ENCODE assay signal across 10 cellular contexts in genomic region chr2:167862787-167863186, GRCh38.
DNase-seq lines count a peak whose midpoint lies in the region; ATAC-seq and TF ChIP-seq lines count a peak whose summit lies in the region.
"Had no signal": no experiment of that assay in that cellular context is flagged by ENCODE, and none has a peak within 500 bp of the region (broad histone marks: within the 10 kb centered on the region; RNA-seq: fewer than 3 reads in every experiment).

No MANE protein-coding gene starts in this region.

- no peak for TF ChIP-seq CTCF in heart left ventricle (IDR thresholded peaks at IDR 0.05)

- no peak for TF ChIP-seq POLR2A in heart left ventricle (IDR thresholded peaks at IDR 0.05)

- no peaks in the 10 kb centered on the region for H3K4me1 ChIP-seq in heart left ventricle

- no peaks in the 10 kb centered on the region for H3K36me3 ChIP-seq in heart left ventricle

- H3K27me3 ChIP-seq in heart left ventricle: no peaks in the 10 kb centered on the region

- DNase-seq in HCEC 1CT: peak; percentile 54
- DNase-seq in MV-4-11 (lab: John Stamatoyannopoulos, UW): peak; percentile 60
- DNase-seq in glomerular visceral epithelial cell (ENCODE audit: extremely low spot score): peak; percentile 96
- no peak for DNase-seq in heart left ventricle
- DNase-seq in activated T-cell treated with anti-CD3 and anti-CD28 coated beads, Interleukin-2, amount 50 U/mL, for 24 hours: no peak
- DNase-seq in amniotic stem cell (lab: John Stamatoyannopoulos, UW): no peak
- DNase-seq in NCI-H2227 treated with DMSO at 0.1 percent for 48 hours (lab: John Stamatoyannopoulos, UW): no peak
- DNase-seq: activated CD4-positive, CD25-positive, alpha-beta regulatory T cell had no signal

- WGBS in heart left ventricle, 4 donors: 59 to 73% (median 67%) methylated on average over 3 of the region's 3 CpGs

- no peak overlapping the region for H3K27ac Mint-ChIP-seq in activated T-cell treated with anti-CD3 and anti-CD28 coated beads, Interleukin-2, amount 50 U/mL, for 24 hours

- no peaks in the 10 kb centered on the region for H3K36me3 Mint-ChIP-seq in activated T-cell treated with anti-CD3 and anti-CD28 coated beads, Interleukin-2, amount 50 U/mL, for 24 hours (ENCODE audit: low read depth)

- no peak overlapping the region for H3K27ac ChIP-seq in heart left ventricle

- H3K4me3 Mint-ChIP-seq in activated T-cell treated with anti-CD3 and anti-CD28 coated beads, Interleukin-2, amount 50 U/mL, for 24 hours: no peak overlapping the region

- intact Hi-C loops in heart left ventricle (cut with DNase I): no loop called here

- H3K4me3 ChIP-seq in heart left ventricle: no peak overlapping the region

- peaks cover 7% of the 10 kb centered on the region for H3K27me3 Mint-ChIP-seq in activated T-cell treated with anti-CD3 and anti-CD28 coated beads, Interleukin-2, amount 50 U/mL, for 24 hours

- H3K4me1 Mint-ChIP-seq in activated T-cell treated with anti-CD3 and anti-CD28 coated beads, Interleukin-2, amount 50 U/mL, for 24 hours (ENCODE audit: low read depth): peaks cover 15% of the 10 kb centered on the region

- H3K9me3 ChIP-seq in heart left ventricle: no peaks in the 10 kb centered on the region

- no peaks in the 10 kb centered on the region for H3K9me3 Mint-ChIP-seq in activated T-cell treated with anti-CD3 and anti-CD28 coated beads, Interleukin-2, amount 50 U/mL, for 24 hours

- peak; percentile 68 for ATAC-seq in GM18873 (IDR thresholded peaks at IDR 0.05; ENCODE audit: low FRiP score, unreplicated experiment)
- no peak for ATAC-seq in heart left ventricle
- ATAC-seq: HCT116 had no signal

Comparison
In these comparisons a context has a peak if more than half of its experiments do, and no peak if none do; other contexts are left out.
1. DNase-seq: peak in HCEC 1CT (single experiment), MV-4-11 (single experiment) and glomerular visceral epithelial cell (single experiment); none in heart left ventricle (0 of 5), activated T-cell treated with anti-CD3 and anti-CD28 coated beads, Interleukin-2, amount 50 U/mL, for 24 hours (single experiment), amniotic stem cell (single experiment) and NCI-H2227 treated with DMSO at 0.1 percent for 48 hours (single experiment).